Comparison of ENCODE assay signal across 1 cellular context in genomic region chr6:168956884-168957730, GRCh38.
TF ChIP-seq lines count a peak whose summit lies in the region.

No MANE protein-coding gene starts in this region.

TF ChIP-seq in IMR-90, 13 proteins besides CTCF, POLR2A, EP300 and RAD21 (continued from another document):
- TF ChIP-seq FOS (IDR thresholded peaks at IDR 0.05; ENCODE audit: low read depth, low read length) (no peak), NFE2L2 (IDR thresholded peaks at IDR 0.05; ENCODE audit: low read depth, low read length) (no peak), CHD1 (IDR thresholded peaks at IDR 0.05; ENCODE audit: low read depth, low read length) (0 out of 2 replicates have a peak, but pooled peaks have one; percentile 61), MXI1 (IDR thresholded peaks at IDR 0.05; ENCODE audit: borderline replicate concordance, low read depth, low read length) (no peak), RFX5 (IDR thresholded peaks at IDR 0.05; ENCODE audit: low read depth, low read length) (no peak)
TF ChIP-seq in IMR-90: peak in this region for 5.
